In the genomic region with DNA sequence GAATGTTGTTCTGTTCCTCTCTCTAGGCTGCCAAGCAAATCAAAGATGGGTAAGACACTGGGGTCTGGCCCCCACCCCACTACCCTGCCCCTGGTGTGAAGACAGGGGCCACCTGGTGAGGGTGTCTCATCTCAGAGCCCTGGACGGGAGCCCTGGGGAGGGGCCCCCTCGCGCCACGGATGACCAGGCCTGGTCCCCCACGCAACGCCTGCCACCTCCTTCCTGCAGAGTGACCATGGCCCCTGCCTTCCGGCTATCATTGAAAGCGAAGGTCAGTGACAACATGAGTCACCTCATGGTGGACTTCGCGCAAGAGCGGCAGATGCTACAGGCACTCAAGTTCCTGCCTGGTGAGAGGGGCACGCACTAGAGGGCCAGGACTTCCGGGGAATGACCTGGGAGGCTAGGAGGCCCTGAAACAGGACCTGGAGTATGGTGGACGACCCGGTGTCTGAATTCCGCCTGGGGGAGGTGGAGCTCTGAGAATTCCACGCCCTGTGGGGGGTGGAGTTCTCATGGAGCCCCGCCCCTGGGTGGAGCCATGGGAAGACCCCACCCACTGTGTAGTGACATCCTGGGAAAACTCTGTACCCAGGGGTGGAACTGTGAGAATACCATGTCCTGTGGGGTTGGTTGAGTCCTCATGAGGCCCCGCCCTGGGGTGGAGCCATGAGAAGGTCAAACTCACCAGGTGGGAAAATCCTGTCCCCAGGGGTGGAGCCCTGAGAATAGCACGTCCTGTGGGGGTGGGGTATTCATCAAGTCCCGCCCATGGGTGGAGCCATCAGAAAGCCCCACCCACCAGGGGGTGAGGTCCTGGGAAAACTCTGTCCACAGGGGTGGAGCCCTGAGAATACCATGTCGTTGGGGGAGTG, we compare ENCODE assay signal across 1 cellular context.
TF ChIP-seq lines count a peak whose summit lies in the region.

No MANE protein-coding gene starts in this region.

TF ChIP-seq in HepG2, 621 proteins besides CTCF, POLR2A, EP300 and RAD21 (continued from another document and continues in another):
- TF ChIP-seq, protein P1, sequence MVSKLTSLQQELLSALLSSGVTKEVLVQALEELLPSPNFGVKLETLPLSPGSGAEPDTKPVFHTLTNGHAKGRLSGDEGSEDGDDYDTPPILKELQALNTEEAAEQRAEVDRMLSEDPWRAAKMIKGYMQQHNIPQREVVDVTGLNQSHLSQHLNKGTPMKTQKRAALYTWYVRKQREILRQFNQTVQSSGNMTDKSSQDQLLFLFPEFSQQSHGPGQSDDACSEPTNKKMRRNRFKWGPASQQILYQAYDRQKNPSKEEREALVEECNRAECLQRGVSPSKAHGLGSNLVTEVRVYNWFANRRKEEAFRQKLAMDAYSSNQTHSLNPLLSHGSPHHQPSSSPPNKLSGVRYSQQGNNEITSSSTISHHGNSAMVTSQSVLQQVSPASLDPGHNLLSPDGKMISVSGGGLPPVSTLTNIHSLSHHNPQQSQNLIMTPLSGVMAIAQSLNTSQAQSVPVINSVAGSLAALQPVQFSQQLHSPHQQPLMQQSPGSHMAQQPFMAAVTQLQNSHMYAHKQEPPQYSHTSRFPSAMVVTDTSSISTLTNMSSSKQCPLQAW (CRISPR knock-in tag; IDR thresholded peaks at IDR 0.05) = peak; percentile 86
- TF ChIP-seq KDM6A (CRISPR knock-in tag; IDR thresholded peaks at IDR 0.05; ENCODE audit: low read depth) = peak; percentile 95
- TF ChIP-seq ZNF138 (CRISPR knock-in tag; IDR thresholded peaks at IDR 0.05; ENCODE audit: low read depth) = no peak
- TF ChIP-seq, protein P2, sequence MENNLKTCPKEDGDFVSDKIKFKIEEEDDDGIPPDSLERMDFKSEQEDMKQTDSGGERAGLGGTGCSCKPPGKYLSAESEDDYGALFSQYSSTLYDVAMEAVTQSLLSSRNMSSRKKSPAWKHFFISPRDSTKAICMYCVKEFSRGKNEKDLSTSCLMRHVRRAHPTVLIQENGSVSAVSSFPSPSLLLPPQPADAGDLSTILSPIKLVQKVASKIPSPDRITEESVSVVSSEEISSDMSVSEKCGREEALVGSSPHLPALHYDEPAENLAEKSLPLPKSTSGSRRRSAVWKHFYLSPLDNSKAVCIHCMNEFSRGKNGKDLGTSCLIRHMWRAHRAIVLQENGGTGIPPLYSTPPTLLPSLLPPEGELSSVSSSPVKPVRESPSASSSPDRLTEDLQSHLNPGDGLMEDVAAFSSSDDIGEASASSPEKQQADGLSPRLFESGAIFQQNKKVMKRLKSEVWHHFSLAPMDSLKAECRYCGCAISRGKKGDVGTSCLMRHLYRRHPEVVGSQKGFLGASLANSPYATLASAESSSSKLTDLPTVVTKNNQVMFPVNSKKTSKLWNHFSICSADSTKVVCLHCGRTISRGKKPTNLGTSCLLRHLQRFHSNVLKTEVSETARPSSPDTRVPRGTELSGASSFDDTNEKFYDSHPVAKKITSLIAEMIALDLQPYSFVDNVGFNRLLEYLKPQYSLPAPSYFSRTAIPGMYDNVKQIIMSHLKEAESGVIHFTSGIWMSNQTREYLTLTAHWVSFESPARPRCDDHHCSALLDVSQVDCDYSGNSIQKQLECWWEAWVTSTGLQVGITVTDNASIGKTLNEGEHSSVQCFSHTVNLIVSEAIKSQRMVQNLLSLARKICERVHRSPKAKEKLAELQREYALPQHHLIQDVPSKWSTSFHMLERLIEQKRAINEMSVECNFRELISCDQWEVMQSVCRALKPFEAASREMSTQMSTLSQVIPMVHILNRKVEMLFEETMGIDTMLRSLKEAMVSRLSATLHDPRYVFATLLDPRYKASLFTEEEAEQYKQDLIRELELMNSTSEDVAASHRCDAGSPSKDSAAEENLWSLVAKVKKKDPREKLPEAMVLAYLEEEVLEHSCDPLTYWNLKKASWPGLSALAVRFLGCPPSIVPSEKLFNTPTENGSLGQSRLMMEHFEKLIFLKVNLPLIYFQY (CRISPR knock-in tag; IDR thresholded peaks at IDR 0.05; ENCODE audit: borderline replicate concordance) = no peak; the same call in 1 of the 2 replicates
- TF ChIP-seq ZNF264 (CRISPR knock-in tag; IDR thresholded peaks at IDR 0.05) = peak; percentile 96
- TF ChIP-seq ZSCAN31 (CRISPR knock-in tag; IDR thresholded peaks at IDR 0.05; ENCODE audit: low read depth) = peak; percentile 42; the same call in 1 of the 2 replicates
- TF ChIP-seq HIVEP1 (CRISPR knock-in tag; IDR thresholded peaks at IDR 0.05) = peak; percentile 96
- TF ChIP-seq PRPF4 (IDR thresholded peaks at IDR 0.05; ENCODE audit: low read depth, low read length, poor library complexity, severe bottlenecking) = no peak
- no peak for TF ChIP-seq HNRNPH1 (optimal IDR thresholded peaks at IDR 0.05; ENCODE audit: low read depth, low read length)
- TF ChIP-seq SMYD3 (CRISPR knock-in tag; IDR thresholded peaks at IDR 0.05) = no peak
- TF ChIP-seq TFDP1 (CRISPR knock-in tag; IDR thresholded peaks at IDR 0.05; ENCODE audit: borderline replicate concordance) = peak; percentile 96
- TF ChIP-seq ETV5 (CRISPR knock-in tag; IDR thresholded peaks at IDR 0.05; ENCODE audit: borderline replicate concordance) = peak; percentile 100
- TF ChIP-seq SIN3A (IDR thresholded peaks at IDR 0.05; ENCODE audit: borderline replicate concordance, low read depth, low read length) = 0 out of 2 replicates have a peak, but pooled peaks have one; percentile 47
- TF ChIP-seq ZNF460 (CRISPR knock-in tag; IDR thresholded peaks at IDR 0.05; ENCODE audit: borderline replicate concordance) = peak; percentile 68; the same call in 1 of the 2 replicates
- TF ChIP-seq ZNF572 (CRISPR knock-in tag; IDR thresholded peaks at IDR 0.05) = peak; percentile 79; the same call in 1 of the 2 replicates
- TF ChIP-seq, protein P3, sequence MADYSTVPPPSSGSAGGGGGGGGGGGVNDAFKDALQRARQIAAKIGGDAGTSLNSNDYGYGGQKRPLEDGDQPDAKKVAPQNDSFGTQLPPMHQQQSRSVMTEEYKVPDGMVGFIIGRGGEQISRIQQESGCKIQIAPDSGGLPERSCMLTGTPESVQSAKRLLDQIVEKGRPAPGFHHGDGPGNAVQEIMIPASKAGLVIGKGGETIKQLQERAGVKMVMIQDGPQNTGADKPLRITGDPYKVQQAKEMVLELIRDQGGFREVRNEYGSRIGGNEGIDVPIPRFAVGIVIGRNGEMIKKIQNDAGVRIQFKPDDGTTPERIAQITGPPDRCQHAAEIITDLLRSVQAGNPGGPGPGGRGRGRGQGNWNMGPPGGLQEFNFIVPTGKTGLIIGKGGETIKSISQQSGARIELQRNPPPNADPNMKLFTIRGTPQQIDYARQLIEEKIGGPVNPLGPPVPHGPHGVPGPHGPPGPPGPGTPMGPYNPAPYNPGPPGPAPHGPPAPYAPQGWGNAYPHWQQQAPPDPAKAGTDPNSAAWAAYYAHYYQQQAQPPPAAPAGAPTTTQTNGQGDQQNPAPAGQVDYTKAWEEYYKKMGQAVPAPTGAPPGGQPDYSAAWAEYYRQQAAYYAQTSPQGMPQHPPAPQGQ (CRISPR knock-in tag; IDR thresholded peaks at IDR 0.05; ENCODE audit: borderline replicate concordance) = no peak
- TF ChIP-seq MEF2D (CRISPR knock-in tag; IDR thresholded peaks at IDR 0.05) = peak; percentile 79; the same call in 1 of the 2 replicates
- TF ChIP-seq MXD1 (CRISPR knock-in tag; IDR thresholded peaks at IDR 0.05) = peak; percentile 78; the same call in 1 of the 2 replicates
- TF ChIP-seq ZBTB3 (CRISPR knock-in tag; IDR thresholded peaks at IDR 0.05; ENCODE audit: borderline replicate concordance, low read depth) = no peak; the same call in 1 of the 2 replicates
- TF ChIP-seq REPIN1 (CRISPR knock-in tag; IDR thresholded peaks at IDR 0.05; ENCODE audit: borderline replicate concordance, low read depth) = peak; percentile 75
- peak; percentile 83 for TF ChIP-seq YEATS4 (CRISPR knock-in tag; IDR thresholded peaks at IDR 0.05; ENCODE audit: borderline replicate concordance)
- peak; percentile 98 for TF ChIP-seq ZNF296 (CRISPR knock-in tag; conservative IDR thresholded peaks at IDR 0.05)
- peak; percentile 96 for TF ChIP-seq ZNF414 (CRISPR knock-in tag; IDR thresholded peaks at IDR 0.05)
- peak; percentile 67; the same call in 1 of the 2 replicates for TF ChIP-seq FOXC1 (CRISPR knock-in tag; IDR thresholded peaks at IDR 0.05; ENCODE audit: borderline replicate concordance)
- TF ChIP-seq, protein P4, sequence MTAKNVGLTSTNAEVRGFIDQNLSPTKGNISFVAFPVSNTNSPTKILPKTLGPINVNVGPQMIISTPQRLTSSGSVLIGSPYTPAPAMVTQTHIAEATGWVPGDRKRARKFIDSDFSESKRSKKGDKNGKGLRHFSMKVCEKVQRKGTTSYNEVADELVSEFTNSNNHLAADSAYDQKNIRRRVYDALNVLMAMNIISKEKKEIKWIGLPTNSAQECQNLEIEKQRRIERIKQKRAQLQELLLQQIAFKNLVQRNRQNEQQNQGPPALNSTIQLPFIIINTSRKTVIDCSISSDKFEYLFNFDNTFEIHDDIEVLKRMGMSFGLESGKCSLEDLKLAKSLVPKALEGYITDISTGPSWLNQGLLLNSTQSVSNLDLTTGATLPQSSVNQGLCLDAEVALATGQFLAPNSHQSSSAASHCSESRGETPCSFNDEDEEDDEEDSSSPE (CRISPR knock-in tag; IDR thresholded peaks at IDR 0.05) = peak; percentile 89
- peak; percentile 77; the same call in 1 of the 2 replicates for TF ChIP-seq MAZ (IDR thresholded peaks at IDR 0.05; ENCODE audit: borderline replicate concordance, low read depth, low read length)
- peak; percentile 94; the same call in 1 of the 2 replicates for TF ChIP-seq MAZ (CRISPR knock-in tag; IDR thresholded peaks at IDR 0.05; ENCODE audit: low read depth)
- TF ChIP-seq NFKB2 (CRISPR knock-in tag; IDR thresholded peaks at IDR 0.05; ENCODE audit: borderline replicate concordance) = 0 out of 2 replicates have a peak, but pooled peaks have one; percentile 89
- no peak for TF ChIP-seq TCF7L2 (IDR thresholded peaks at IDR 0.05; ENCODE audit: low read depth, low read length)
- peak; percentile 94 for TF ChIP-seq RCOR2 (CRISPR knock-in tag; IDR thresholded peaks at IDR 0.05)
- TF ChIP-seq ZNF546 (CRISPR knock-in tag; conservative IDR thresholded peaks at IDR 0.05) = peak; percentile 85; the same call in 1 of the 2 replicates
- 0 out of 2 replicates have a peak, but pooled peaks have one; percentile 59 for TF ChIP-seq ZSCAN12 (CRISPR knock-in tag; IDR thresholded peaks at IDR 0.05)
- TF ChIP-seq PHF20 (CRISPR knock-in tag; IDR thresholded peaks at IDR 0.05) = peak; percentile 80
- peak; percentile 79; the same call in 1 of the 2 replicates for TF ChIP-seq ZNF792 (CRISPR knock-in tag; IDR thresholded peaks at IDR 0.05)
- peak; percentile 86 for TF ChIP-seq THAP11 (CRISPR knock-in tag; IDR thresholded peaks at IDR 0.05)
- TF ChIP-seq MNT (IDR thresholded peaks at IDR 0.05) = peak; percentile 39
- peak; percentile 88 for TF ChIP-seq ZNF136 (CRISPR knock-in tag; IDR thresholded peaks at IDR 0.05; ENCODE audit: low read depth)
- TF ChIP-seq, protein P5, sequence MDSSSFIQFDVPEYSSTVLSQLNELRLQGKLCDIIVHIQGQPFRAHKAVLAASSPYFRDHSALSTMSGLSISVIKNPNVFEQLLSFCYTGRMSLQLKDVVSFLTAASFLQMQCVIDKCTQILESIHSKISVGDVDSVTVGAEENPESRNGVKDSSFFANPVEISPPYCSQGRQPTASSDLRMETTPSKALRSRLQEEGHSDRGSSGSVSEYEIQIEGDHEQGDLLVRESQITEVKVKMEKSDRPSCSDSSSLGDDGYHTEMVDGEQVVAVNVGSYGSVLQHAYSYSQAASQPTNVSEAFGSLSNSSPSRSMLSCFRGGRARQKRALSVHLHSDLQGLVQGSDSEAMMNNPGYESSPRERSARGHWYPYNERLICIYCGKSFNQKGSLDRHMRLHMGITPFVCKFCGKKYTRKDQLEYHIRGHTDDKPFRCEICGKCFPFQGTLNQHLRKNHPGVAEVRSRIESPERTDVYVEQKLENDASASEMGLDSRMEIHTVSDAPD (CRISPR knock-in tag; IDR thresholded peaks at IDR 0.05) = 0 out of 2 replicates have a peak, but pooled peaks have one; percentile 34
- TF ChIP-seq GMEB1 (CRISPR knock-in tag; IDR thresholded peaks at IDR 0.05; ENCODE audit: borderline replicate concordance) = peak; percentile 71; the same call in 1 of the 2 replicates
- no peak for TF ChIP-seq ZNF83 (CRISPR knock-in tag; IDR thresholded peaks at IDR 0.05; ENCODE audit: borderline replicate concordance)
